8 cellular contexts compared by ENCODE assay signal in the genomic region with DNA sequence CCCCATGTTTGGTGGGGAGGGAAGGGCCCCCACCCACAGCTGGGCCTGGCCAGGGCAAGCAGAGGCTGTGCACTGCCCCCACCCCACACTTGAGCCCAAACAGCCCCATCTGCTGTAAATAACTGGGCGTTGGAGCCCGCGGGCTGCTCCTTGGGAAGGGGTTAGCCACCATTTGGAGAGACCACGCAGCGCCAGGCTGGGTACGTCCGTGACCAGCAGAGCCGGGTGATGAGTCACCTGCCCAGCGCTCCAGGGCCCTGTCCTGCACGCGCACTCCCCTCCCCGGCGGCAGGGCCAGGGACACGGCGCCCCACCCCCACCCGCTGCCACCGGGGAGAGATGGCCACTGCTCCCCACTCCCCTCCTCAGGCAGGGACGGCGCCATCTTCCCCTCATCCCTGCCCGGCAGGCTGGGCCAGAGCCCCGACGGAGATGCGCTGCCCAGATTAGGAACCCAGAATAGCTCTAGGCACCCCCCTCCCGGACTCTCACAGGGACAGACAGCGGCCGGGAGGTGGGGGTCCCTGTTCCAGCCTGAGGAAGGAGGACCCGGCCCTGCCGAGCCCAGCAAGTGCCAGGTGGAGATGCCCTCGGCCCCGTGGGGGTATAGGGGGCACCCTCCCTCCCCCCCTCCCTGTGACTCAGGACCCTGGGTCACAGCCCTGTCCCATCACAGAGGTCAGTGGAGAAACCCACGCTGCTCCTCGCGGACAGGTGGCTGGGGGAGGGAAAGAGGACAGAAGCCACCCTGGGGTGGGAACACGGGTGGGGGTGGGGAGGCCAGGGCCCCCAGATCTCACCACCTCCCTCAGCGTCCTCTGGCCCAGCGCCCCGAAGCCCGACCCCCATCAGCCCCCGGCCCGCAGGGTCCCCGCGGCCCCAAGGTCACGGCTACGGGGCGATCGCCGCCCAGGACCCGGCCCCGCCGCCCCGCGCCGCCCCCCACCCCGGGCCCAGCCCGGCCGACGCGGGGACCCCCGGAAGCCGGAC. TPM values are rescaled to one million over a fixed set of nuclear protein-coding genes. Genes with fewer than 3 reads are reported as not detected.
DNase-seq lines count a peak whose midpoint lies in the region; ATAC-seq and TF ChIP-seq lines count a peak whose summit lies in the region.

No MANE protein-coding gene starts in this region.

- H3K27me3 Mint-ChIP-seq in CD14-positive monocyte (ENCODE audit: low read depth in 3 of 3), result peaks cover 39 to 69% (median 47%) of the 10 kb centered on the region in 3 donors
- peaks cover 14% of the 10 kb centered on the region for H3K27me3 Mint-ChIP-seq in activated T-helper 1 cell treated with anti-CD3 and anti-CD28 coated beads, Interleukin-12 subunit alpha, Interleukin-12 subunit beta, Interleukin-2, Interleukin-4 antibody, amounts not matched to agents 30 ng/mL and 10 ng/mL and 1 ng/mL, durations not matched to agents 14 hours and 24 hours and 36 hours (ENCODE audit: insufficient read depth)

- H3K27me3 ChIP-seq in foreskin keratinocyte, result peaks cover 65% of the 10 kb centered on the region

- 7 to 13% methylated on average over 18 to 19 of the region's 60 CpGs for WGBS in mesodermal cell (ENCODE audit: insufficient coverage in 2 of 2), 2 experiments

- peaks cover 0 to 5% (median 0%) of the 10 kb centered on the region in 7 donors for H3K9me3 Mint-ChIP-seq in CD14-positive monocyte
- H3K9me3 Mint-ChIP-seq in activated T-helper 1 cell treated with anti-CD3 and anti-CD28 coated beads, Interleukin-12 subunit alpha, Interleukin-12 subunit beta, Interleukin-2, Interleukin-4 antibody, amounts not matched to agents 30 ng/mL and 10 ng/mL and 1 ng/mL, durations not matched to agents 14 hours and 24 hours and 36 hours, result no peaks in the 10 kb centered on the region

- no peaks in the 10 kb centered on the region for H3K36me3 Mint-ChIP-seq in CD14-positive monocyte
- H3K36me3 Mint-ChIP-seq in activated T-helper 1 cell treated with anti-CD3 and anti-CD28 coated beads, Interleukin-12 subunit alpha, Interleukin-12 subunit beta, Interleukin-2, Interleukin-4 antibody, amounts not matched to agents 30 ng/mL and 10 ng/mL and 1 ng/mL, durations not matched to agents 14 hours and 24 hours and 36 hours (ENCODE audit: low read depth), result no peaks in the 10 kb centered on the region

- H3K4me3 Mint-ChIP-seq in CD14-positive monocyte, result peak overlapping the region; percentile 27 to 67
- H3K4me3 Mint-ChIP-seq in activated T-helper 1 cell treated with anti-CD3 and anti-CD28 coated beads, Interleukin-12 subunit alpha, Interleukin-12 subunit beta, Interleukin-2, Interleukin-4 antibody, amounts not matched to agents 30 ng/mL and 10 ng/mL and 1 ng/mL, durations not matched to agents 14 hours and 24 hours and 36 hours, result no peak overlapping the region

- no peak for TF ChIP-seq CTCF in CD14-positive monocyte (IDR thresholded peaks at IDR 0.05)
- TF ChIP-seq CTCF in NB4 (IDR thresholded peaks at IDR 0.05; ENCODE audit: low read depth, low read length), result no peak
- TF ChIP-seq CTCF in foreskin keratinocyte (conservative IDR thresholded peaks at IDR 0.05), result no peak

- no peak for TF ChIP-seq POLR2A in NB4 (IDR thresholded peaks at IDR 0.05; ENCODE audit: extremely low read depth, insufficient read length)

- no peak overlapping the region for H3K27ac ChIP-seq in mesodermal cell (ENCODE audit: low read depth, low read length, severe bottlenecking)
- H3K27ac ChIP-seq in foreskin keratinocyte, result no peak overlapping the region

- H3K27ac Mint-ChIP-seq in CD14-positive monocyte, result no peak overlapping the region
- H3K27ac Mint-ChIP-seq in activated T-helper 1 cell treated with anti-CD3 and anti-CD28 coated beads, Interleukin-12 subunit alpha, Interleukin-12 subunit beta, Interleukin-2, Interleukin-4 antibody, amounts not matched to agents 30 ng/mL and 10 ng/mL and 1 ng/mL, durations not matched to agents 14 hours and 24 hours and 36 hours, result no peak overlapping the region

- H3K4me1 ChIP-seq in mesodermal cell (ENCODE audit: control insufficient read depth, insufficient read depth, low read length, poor library complexity, severe bottlenecking), result peaks cover 3% of the 10 kb centered on the region
- H3K4me1 ChIP-seq in foreskin keratinocyte, result no peaks in the 10 kb centered on the region

- H3K4me1 Mint-ChIP-seq in CD14-positive monocyte, result peaks cover 5% of the 10 kb centered on the region
- no peaks in the 10 kb centered on the region for H3K4me1 Mint-ChIP-seq in activated T-helper 1 cell treated with anti-CD3 and anti-CD28 coated beads, Interleukin-12 subunit alpha, Interleukin-12 subunit beta, Interleukin-2, Interleukin-4 antibody, amounts not matched to agents 30 ng/mL and 10 ng/mL and 1 ng/mL, durations not matched to agents 14 hours and 24 hours and 36 hours (ENCODE audit: low read depth)

- intact Hi-C loops in CD14-positive monocyte (cut with micrococcal nuclease), result loop anchor here (2.0 kb wide), 2 partner anchors 473 to 475 kb away; no protein-coding TSS in a partner anchor
- intact Hi-C loops in activated T-helper 1 cell treated with anti-CD3 and anti-CD28 coated beads, Interleukin-12 subunit alpha, Interleukin-12 subunit beta, Interleukin-2, Interleukin-4 antibody, amounts not matched to agents 30 ng/mL and 10 ng/mL and 1 ng/mL, durations not matched to agents 14 hours and 24 hours and 36 hours (cut with micrococcal nuclease), result no loop called here

- no peak overlapping the region for H3K4me3 ChIP-seq in NB4 (ENCODE audit: low read depth, low read length)
- H3K4me3 ChIP-seq in mesodermal cell (ENCODE audit: extremely low read depth, insufficient read depth, low read length, poor library complexity, severe bottlenecking), result peak overlapping the region; percentile 30

- no peaks in the 10 kb centered on the region for H3K9me3 ChIP-seq in mesodermal cell (ENCODE audit: control insufficient read depth, low read length)

- no peaks in the 10 kb centered on the region for H3K36me3 ChIP-seq in mesodermal cell (ENCODE audit: control insufficient read depth, insufficient read depth, low read length)

- ATAC-seq in foreskin keratinocyte, result no peak

- no peak for DNase-seq in CD14-positive monocyte (ENCODE audit: low spot score)
- peak; percentile 39 for DNase-seq in NB4 (ENCODE audit: low read depth)
- DNase-seq in dermis blood vessel endothelial cell, result peak; percentile 37
- no peak for DNase-seq in cortex of kidney (lab: John Stamatoyannopoulos, UW)
- DNase-seq in activated T-helper 1 cell treated with anti-CD3 and anti-CD28 coated beads, Interleukin-12 subunit alpha, Interleukin-12 subunit beta, Interleukin-2, Interleukin-4 antibody, amounts not matched to agents 30 ng/mL and 10 ng/mL and 1 ng/mL, durations not matched to agents 14 hours and 24 hours and 36 hours (ENCODE audit: low spot score), result no peak
- DNase-seq in foreskin keratinocyte, result no peak
- DNase-seq in stimulated activated CD4-positive, alpha-beta T cell treated with anti-CD3 and anti-CD28 coated beads, Interleukin-12 subunit alpha, Interleukin-12 subunit beta, amount 100 ng/mL, for 4 hours, result no peak

RNA-seq across cellular contexts. Expression of gene EEF1A2, which starts 0.6 kb away (rescaled TPM):
- polyA plus RNA-seq in CD14-positive monocyte (not detected), foreskin keratinocyte (0.08 and 0.09 TPM in 2 replicates)
- total RNA-seq in dermis blood vessel endothelial cell (5.0 and 5.3 TPM in 2 replicates), foreskin keratinocyte (0.04 TPM in 1 of 2 replicates, not detected in the other)
- polyA plus RNA-seq in mesodermal cell (2013, experiment 1 of 2), result 17.7 TPM
- polyA plus RNA-seq in mesodermal cell (2013, experiment 2 of 2), result 13.9 TPM
- 0.80 and 1.1 TPM in 2 replicates for total RNA-seq in activated T-helper 1 cell treated with anti-CD3 and anti-CD28 coated beads, Interleukin-12 subunit alpha, Interleukin-12 subunit beta, Interleukin-2, Interleukin-4 antibody, amounts not matched to agents 30 ng/mL and 10 ng/mL and 1 ng/mL, durations not matched to agents 14 hours and 24 hours and 36 hours

RNA-seq across cellular contexts. Expression of gene PPDPF, which starts 22.3 kb away (rescaled TPM):
- polyA plus RNA-seq in CD14-positive monocyte (10 to 100 TPM; 13.4 to 26.1 TPM), foreskin keratinocyte (575 and 701 TPM in 2 replicates)
- total RNA-seq in dermis blood vessel endothelial cell (19.9 and 37.3 TPM in 2 replicates), foreskin keratinocyte (181 and 190 TPM in 2 replicates)
- polyA plus RNA-seq in mesodermal cell (2013, experiment 1 of 2), result 264 TPM
- polyA plus RNA-seq in mesodermal cell (2013, experiment 2 of 2), result 214 TPM
- 117 and 122 TPM in 2 replicates for total RNA-seq in activated T-helper 1 cell treated with anti-CD3 and anti-CD28 coated beads, Interleukin-12 subunit alpha, Interleukin-12 subunit beta, Interleukin-2, Interleukin-4 antibody, amounts not matched to agents 30 ng/mL and 10 ng/mL and 1 ng/mL, durations not matched to agents 14 hours and 24 hours and 36 hours

RNA-seq across cellular contexts. Expression of gene KCNQ2, which starts 25.8 kb away (rescaled TPM):
- polyA plus RNA-seq in CD14-positive monocyte, result not detected
- not detected in 2 replicates for total RNA-seq in dermis blood vessel endothelial cell
- 39.3 TPM for polyA plus RNA-seq in mesodermal cell (2013, experiment 1 of 2)
- 26.6 TPM for polyA plus RNA-seq in mesodermal cell (2013, experiment 2 of 2)
- not detected in 2 replicates for total RNA-seq in activated T-helper 1 cell treated with anti-CD3 and anti-CD28 coated beads, Interleukin-12 subunit alpha, Interleukin-12 subunit beta, Interleukin-2, Interleukin-4 antibody, amounts not matched to agents 30 ng/mL and 10 ng/mL and 1 ng/mL, durations not matched to agents 14 hours and 24 hours and 36 hours
- not detected in 2 replicates for total RNA-seq in foreskin keratinocyte
- not detected in 2 replicates for polyA plus RNA-seq in foreskin keratinocyte

RNA-seq across cellular contexts. Expression of gene PTK6, which starts 38.9 kb away (rescaled TPM):
- polyA plus RNA-seq in CD14-positive monocyte (1 to 10 TPM in 1 of 2 donors, under 1 TPM in 1; 0.66 to 1.5 TPM), foreskin keratinocyte (15.2 and 22.0 TPM in 2 replicates)
- total RNA-seq in dermis blood vessel endothelial cell (under 0.01 and 0.05 TPM in 2 replicates), foreskin keratinocyte (15.7 and 21.8 TPM in 2 replicates)
- polyA plus RNA-seq in mesodermal cell (2013, experiment 1 of 2), result not detected
- not detected for polyA plus RNA-seq in mesodermal cell (2013, experiment 2 of 2)
- total RNA-seq in activated T-helper 1 cell treated with anti-CD3 and anti-CD28 coated beads, Interleukin-12 subunit alpha, Interleukin-12 subunit beta, Interleukin-2, Interleukin-4 antibody, amounts not matched to agents 30 ng/mL and 10 ng/mL and 1 ng/mL, durations not matched to agents 14 hours and 24 hours and 36 hours, result 0.16 and 0.29 TPM in 2 replicates

RNA-seq across cellular contexts. Expression of gene SRMS, which starts 49.3 kb away (rescaled TPM):
- polyA plus RNA-seq in CD14-positive monocyte, result not detected
- not detected in 2 replicates for total RNA-seq in dermis blood vessel endothelial cell
- not detected for polyA plus RNA-seq in mesodermal cell (2013, experiment 1 of 2)
- polyA plus RNA-seq in mesodermal cell (2013, experiment 2 of 2), result not detected
- not detected in 2 replicates for total RNA-seq in activated T-helper 1 cell treated with anti-CD3 and anti-CD28 coated beads, Interleukin-12 subunit alpha, Interleukin-12 subunit beta, Interleukin-2, Interleukin-4 antibody, amounts not matched to agents 30 ng/mL and 10 ng/mL and 1 ng/mL, durations not matched to agents 14 hours and 24 hours and 36 hours
- total RNA-seq in foreskin keratinocyte, result 0.11 and 0.17 TPM in 2 replicates
- 0.04 and 0.09 TPM in 2 replicates for polyA plus RNA-seq in foreskin keratinocyte

Comparison
In these comparisons a context has a peak if more than half of its experiments do, and no peak if none do; other contexts are left out.
1. DNase-seq: peak in NB4 (single experiment) and dermis blood vessel endothelial cell (single experiment); none in CD14-positive monocyte (single experiment), cortex of kidney (single experiment), activated T-helper 1 cell treated with anti-CD3 and anti-CD28 coated beads, Interleukin-12 subunit alpha, Interleukin-12 subunit beta, Interleukin-2, Interleukin-4 antibody, amounts not matched to agents 30 ng/mL and 10 ng/mL and 1 ng/mL, durations not matched to agents 14 hours and 24 hours and 36 hours (single experiment), foreskin keratinocyte (0 of 2) and stimulated activated CD4-positive, alpha-beta T cell treated with anti-CD3 and anti-CD28 coated beads, Interleukin-12 subunit alpha, Interleukin-12 subunit beta, amount 100 ng/mL, for 4 hours (single experiment).